ENCODE assay signal across 1 cellular context in the genomic region with DNA sequence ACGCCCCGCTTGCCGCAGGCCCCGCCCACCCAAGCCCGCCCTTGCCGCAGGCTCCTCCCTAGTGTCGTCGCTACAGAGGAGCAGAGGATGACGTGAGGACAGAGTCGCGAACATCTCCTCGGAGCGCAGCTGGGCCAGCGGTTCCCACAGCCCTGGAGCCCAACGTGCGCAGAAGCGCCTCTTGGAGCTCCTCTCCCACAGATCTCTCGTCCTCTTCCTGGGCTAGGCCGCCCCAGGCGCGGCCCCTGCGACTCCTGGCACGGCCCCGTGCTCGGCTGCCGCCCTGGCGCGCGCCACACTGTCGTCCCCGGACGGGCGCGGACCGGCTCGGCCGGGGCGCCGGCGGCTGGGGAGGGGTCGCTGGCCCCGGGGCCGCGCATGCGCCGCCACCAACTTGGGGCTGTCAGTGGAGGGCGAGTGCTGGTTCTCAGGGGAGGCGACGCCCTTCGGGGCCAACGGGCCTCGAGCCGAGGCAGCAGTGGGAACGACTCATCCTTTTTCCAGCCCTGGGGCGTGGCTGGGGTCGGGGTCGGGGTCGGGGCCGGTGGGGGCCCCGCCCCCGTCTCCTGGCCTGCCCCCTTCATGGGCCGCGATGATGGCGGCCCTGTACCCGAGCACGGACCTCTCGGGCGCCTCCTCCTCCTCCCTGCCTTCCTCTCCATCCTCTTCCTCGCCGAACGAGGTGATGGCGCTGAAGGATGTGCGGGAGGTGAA.
A peak's percentile ranks its signal among the peaks of the same experiment; 100 is the strongest.
TF ChIP-seq lines count a peak whose summit lies in the region.

A gene (plus strand): TSS at position 67 of the 714 bp plus-strand sequence. CDS start 526 bp downstream, at position 593.

TF ChIP-seq in WTC11, 78 proteins besides CTCF, POLR2A, EP300 and RAD21 (continued from another document):
- TF ChIP-seq ZNF121 (CRISPR knock-in tag; IDR thresholded peaks at IDR 0.05): 0 out of 2 replicates have a peak, but pooled peaks have one; percentile 8
- peak; percentile 71; the same call in 1 of the 2 replicates for TF ChIP-seq ZNF232 (CRISPR knock-in tag; IDR thresholded peaks at IDR 0.05)
- TF ChIP-seq, protein P1, sequence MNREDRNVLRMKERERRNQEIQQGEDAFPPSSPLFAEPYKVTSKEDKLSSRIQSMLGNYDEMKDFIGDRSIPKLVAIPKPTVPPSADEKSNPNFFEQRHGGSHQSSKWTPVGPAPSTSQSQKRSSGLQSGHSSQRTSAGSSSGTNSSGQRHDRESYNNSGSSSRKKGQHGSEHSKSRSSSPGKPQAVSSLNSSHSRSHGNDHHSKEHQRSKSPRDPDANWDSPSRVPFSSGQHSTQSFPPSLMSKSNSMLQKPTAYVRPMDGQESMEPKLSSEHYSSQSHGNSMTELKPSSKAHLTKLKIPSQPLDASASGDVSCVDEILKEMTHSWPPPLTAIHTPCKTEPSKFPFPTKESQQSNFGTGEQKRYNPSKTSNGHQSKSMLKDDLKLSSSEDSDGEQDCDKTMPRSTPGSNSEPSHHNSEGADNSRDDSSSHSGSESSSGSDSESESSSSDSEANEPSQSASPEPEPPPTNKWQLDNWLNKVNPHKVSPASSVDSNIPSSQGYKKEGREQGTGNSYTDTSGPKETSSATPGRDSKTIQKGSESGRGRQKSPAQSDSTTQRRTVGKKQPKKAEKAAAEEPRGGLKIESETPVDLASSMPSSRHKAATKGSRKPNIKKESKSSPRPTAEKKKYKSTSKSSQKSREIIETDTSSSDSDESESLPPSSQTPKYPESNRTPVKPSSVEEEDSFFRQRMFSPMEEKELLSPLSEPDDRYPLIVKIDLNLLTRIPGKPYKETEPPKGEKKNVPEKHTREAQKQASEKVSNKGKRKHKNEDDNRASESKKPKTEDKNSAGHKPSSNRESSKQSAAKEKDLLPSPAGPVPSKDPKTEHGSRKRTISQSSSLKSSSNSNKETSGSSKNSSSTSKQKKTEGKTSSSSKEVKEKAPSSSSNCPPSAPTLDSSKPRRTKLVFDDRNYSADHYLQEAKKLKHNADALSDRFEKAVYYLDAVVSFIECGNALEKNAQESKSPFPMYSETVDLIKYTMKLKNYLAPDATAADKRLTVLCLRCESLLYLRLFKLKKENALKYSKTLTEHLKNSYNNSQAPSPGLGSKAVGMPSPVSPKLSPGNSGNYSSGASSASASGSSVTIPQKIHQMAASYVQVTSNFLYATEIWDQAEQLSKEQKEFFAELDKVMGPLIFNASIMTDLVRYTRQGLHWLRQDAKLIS (CRISPR knock-in tag; IDR thresholded peaks at IDR 0.05; ENCODE audit: borderline replicate concordance): no peak
- TF ChIP-seq, protein P2, sequence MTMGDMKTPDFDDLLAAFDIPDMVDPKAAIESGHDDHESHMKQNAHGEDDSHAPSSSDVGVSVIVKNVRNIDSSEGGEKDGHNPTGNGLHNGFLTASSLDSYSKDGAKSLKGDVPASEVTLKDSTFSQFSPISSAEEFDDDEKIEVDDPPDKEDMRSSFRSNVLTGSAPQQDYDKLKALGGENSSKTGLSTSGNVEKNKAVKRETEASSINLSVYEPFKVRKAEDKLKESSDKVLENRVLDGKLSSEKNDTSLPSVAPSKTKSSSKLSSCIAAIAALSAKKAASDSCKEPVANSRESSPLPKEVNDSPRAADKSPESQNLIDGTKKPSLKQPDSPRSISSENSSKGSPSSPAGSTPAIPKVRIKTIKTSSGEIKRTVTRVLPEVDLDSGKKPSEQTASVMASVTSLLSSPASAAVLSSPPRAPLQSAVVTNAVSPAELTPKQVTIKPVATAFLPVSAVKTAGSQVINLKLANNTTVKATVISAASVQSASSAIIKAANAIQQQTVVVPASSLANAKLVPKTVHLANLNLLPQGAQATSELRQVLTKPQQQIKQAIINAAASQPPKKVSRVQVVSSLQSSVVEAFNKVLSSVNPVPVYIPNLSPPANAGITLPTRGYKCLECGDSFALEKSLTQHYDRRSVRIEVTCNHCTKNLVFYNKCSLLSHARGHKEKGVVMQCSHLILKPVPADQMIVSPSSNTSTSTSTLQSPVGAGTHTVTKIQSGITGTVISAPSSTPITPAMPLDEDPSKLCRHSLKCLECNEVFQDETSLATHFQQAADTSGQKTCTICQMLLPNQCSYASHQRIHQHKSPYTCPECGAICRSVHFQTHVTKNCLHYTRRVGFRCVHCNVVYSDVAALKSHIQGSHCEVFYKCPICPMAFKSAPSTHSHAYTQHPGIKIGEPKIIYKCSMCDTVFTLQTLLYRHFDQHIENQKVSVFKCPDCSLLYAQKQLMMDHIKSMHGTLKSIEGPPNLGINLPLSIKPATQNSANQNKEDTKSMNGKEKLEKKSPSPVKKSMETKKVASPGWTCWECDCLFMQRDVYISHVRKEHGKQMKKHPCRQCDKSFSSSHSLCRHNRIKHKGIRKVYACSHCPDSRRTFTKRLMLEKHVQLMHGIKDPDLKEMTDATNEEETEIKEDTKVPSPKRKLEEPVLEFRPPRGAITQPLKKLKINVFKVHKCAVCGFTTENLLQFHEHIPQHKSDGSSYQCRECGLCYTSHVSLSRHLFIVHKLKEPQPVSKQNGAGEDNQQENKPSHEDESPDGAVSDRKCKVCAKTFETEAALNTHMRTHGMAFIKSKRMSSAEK (CRISPR knock-in tag; IDR thresholded peaks at IDR 0.05; ENCODE audit: borderline replicate concordance): no peak
- TF ChIP-seq CREM (CRISPR knock-in tag; IDR thresholded peaks at IDR 0.05): peak; percentile 48; the same call in 1 of the 2 replicates
